ENCODE assay signal across 1 cellular context in the genomic region with DNA sequence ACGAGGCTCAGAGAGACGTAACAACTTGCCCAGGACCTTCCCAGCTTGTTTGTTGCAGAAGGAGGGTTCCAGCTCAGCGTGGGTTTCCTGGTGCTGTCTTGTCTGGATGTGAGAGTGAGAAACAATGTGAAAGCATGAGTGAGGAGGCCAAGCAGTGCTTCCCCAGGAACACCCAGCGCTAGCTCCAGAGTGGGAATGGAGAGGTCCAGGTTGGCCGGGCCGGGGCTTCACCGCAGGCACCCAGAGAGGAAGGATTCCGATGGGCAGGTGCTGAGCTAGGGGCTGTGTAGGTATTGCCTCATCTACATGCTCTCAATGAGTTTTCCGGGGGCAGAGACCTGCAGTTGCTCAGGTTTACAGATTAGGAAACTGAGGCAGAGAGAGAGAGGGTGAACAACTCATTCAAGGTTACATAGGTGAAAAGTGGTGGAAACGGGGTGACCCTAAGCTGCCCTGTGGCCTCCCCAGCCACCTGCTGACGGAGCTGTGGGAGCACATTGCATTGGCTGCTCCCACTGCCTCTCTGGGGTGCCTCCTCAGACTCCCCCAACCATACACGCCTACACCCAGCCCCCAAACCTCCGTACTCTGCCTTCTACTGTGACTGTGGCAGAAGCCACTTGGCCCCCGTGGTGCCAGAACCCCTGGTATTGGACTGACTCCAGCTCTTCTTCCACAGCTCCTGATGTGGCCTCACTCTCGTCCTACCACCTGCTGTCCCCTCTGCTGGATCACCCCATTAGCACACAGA.
TF ChIP-seq lines count a peak whose summit lies in the region.

No MANE protein-coding gene starts in this region.

TF ChIP-seq in GM23338, 12 proteins besides CTCF, POLR2A, EP300 and RAD21 (continued from another document):
- TF ChIP-seq, protein P1, sequence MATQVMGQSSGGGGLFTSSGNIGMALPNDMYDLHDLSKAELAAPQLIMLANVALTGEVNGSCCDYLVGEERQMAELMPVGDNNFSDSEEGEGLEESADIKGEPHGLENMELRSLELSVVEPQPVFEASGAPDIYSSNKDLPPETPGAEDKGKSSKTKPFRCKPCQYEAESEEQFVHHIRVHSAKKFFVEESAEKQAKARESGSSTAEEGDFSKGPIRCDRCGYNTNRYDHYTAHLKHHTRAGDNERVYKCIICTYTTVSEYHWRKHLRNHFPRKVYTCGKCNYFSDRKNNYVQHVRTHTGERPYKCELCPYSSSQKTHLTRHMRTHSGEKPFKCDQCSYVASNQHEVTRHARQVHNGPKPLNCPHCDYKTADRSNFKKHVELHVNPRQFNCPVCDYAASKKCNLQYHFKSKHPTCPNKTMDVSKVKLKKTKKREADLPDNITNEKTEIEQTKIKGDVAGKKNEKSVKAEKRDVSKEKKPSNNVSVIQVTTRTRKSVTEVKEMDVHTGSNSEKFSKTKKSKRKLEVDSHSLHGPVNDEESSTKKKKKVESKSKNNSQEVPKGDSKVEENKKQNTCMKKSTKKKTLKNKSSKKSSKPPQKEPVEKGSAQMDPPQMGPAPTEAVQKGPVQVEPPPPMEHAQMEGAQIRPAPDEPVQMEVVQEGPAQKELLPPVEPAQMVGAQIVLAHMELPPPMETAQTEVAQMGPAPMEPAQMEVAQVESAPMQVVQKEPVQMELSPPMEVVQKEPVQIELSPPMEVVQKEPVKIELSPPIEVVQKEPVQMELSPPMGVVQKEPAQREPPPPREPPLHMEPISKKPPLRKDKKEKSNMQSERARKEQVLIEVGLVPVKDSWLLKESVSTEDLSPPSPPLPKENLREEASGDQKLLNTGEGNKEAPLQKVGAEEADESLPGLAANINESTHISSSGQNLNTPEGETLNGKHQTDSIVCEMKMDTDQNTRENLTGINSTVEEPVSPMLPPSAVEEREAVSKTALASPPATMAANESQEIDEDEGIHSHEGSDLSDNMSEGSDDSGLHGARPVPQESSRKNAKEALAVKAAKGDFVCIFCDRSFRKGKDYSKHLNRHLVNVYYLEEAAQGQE (IDR thresholded peaks at IDR 0.05; ENCODE audit: unreplicated experiment): no peak
- TF ChIP-seq, protein P2, sequence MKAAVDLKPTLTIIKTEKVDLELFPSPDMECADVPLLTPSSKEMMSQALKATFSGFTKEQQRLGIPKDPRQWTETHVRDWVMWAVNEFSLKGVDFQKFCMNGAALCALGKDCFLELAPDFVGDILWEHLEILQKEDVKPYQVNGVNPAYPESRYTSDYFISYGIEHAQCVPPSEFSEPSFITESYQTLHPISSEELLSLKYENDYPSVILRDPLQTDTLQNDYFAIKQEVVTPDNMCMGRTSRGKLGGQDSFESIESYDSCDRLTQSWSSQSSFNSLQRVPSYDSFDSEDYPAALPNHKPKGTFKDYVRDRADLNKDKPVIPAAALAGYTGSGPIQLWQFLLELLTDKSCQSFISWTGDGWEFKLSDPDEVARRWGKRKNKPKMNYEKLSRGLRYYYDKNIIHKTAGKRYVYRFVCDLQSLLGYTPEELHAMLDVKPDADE (IDR thresholded peaks at IDR 0.05): no peak
- TF ChIP-seq, protein P3, sequence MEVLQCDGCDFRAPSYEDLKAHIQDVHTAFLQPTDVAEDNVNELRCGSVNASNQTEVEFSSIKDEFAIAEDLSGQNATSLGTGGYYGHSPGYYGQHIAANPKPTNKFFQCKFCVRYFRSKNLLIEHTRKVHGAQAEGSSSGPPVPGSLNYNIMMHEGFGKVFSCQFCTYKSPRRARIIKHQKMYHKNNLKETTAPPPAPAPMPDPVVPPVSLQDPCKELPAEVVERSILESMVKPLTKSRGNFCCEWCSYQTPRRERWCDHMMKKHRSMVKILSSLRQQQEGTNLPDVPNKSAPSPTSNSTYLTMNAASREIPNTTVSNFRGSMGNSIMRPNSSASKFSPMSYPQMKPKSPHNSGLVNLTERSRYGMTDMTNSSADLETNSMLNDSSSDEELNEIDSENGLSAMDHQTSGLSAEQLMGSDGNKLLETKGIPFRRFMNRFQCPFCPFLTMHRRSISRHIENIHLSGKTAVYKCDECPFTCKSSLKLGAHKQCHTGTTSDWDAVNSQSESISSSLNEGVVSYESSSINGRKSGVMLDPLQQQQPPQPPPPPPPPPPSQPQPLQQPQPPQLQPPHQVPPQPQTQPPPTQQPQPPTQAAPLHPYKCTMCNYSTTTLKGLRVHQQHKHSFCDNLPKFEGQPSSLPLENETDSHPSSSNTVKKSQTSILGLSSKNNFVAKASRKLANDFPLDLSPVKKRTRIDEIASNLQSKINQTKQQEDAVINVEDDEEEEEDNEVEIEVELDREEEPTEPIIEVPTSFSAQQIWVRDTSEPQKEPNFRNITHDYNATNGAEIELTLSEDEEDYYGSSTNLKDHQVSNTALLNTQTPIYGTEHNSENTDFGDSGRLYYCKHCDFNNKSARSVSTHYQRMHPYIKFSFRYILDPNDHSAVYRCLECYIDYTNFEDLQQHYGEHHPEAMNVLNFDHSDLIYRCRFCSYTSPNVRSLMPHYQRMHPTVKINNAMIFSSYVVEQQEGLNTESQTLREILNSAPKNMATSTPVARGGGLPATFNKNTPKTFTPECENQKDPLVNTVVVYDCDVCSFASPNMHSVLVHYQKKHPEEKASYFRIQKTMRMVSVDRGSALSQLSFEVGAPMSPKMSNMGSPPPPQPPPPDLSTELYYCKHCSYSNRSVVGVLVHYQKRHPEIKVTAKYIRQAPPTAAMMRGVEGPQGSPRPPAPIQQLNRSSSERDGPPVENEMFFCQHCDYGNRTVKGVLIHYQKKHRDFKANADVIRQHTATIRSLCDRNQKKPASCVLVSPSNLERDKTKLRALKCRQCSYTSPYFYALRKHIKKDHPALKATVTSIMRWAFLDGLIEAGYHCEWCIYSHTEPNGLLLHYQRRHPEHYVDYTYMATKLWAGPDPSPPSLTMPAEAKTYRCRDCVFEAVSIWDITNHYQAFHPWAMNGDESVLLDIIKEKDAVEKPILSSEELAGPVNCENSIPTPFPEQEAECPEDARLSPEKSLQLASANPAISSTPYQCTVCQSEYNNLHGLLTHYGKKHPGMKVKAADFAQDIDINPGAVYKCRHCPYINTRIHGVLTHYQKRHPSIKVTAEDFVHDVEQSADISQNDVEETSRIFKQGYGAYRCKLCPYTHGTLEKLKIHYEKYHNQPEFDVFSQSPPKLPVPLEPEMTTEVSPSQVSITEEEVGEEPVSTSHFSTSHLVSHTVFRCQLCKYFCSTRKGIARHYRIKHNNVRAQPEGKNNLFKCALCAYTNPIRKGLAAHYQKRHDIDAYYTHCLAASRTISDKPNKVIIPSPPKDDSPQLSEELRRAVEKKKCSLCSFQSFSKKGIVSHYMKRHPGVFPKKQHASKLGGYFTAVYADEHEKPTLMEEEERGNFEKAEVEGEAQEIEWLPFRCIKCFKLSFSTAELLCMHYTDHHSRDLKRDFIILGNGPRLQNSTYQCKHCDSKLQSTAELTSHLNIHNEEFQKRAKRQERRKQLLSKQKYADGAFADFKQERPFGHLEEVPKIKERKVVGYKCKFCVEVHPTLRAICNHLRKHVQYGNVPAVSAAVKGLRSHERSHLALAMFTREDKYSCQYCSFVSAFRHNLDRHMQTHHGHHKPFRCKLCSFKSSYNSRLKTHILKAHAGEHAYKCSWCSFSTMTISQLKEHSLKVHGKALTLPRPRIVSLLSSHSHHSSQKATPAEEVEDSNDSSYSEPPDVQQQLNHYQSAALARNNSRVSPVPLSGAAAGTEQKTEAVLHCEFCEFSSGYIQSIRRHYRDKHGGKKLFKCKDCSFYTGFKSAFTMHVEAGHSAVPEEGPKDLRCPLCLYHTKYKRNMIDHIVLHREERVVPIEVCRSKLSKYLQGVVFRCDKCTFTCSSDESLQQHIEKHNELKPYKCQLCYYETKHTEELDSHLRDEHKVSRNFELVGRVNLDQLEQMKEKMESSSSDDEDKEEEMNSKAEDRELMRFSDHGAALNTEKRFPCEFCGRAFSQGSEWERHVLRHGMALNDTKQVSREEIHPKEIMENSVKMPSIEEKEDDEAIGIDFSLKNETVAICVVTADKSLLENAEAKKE (CRISPR knock-in tag; IDR thresholded peaks at IDR 0.05): no peak
- TF ChIP-seq STAT1 (IDR thresholded peaks at IDR 0.05; ENCODE audit: unreplicated experiment) (no peak), CREB1 (CRISPR knock-in tag; IDR thresholded peaks at IDR 0.05; ENCODE audit: low read depth) (no peak)
